In genomic region chr7:47601119-47601880, GRCh38 we compare ENCODE assay signal across 10 cellular contexts. TPM values are rescaled to one million over a fixed set of nuclear protein-coding genes. Genes with fewer than 3 reads are reported as not detected.
A peak's percentile ranks its signal among the peaks of the same experiment; 100 is the strongest.
DNase-seq lines count a peak whose midpoint lies in the region; ATAC-seq and TF ChIP-seq lines count a peak whose summit lies in the region.
"Had no signal": no experiment of that assay in that cellular context is flagged by ENCODE, and none has a peak within 500 bp of the region (broad histone marks: within the 10 kb centered on the region; RNA-seq: fewer than 3 reads in every experiment).

No MANE protein-coding gene starts in this region.

- TF ChIP-seq CTCF in chondrocyte (IDR thresholded peaks at IDR 0.05), result no peak

- H3K36me3 Mint-ChIP-seq in chondrocyte (ENCODE audit: low read depth), result peaks cover 2% of the 10 kb centered on the region
- peaks cover 10% of the 10 kb centered on the region for H3K36me3 Mint-ChIP-seq in stimulated activated memory B cell treated with anti-CD40 and anti-IgM and Interleukin-4, amounts not matched to agents 10 μg/mL and 1 μg/mL and 100 μg/mL, for 72 hours

- H3K27ac Mint-ChIP-seq in chondrocyte (ENCODE audit: unreplicated experiment), result peak overlapping the region; percentile 96
- peak overlapping the region; percentile 84 for H3K27ac Mint-ChIP-seq in stimulated activated memory B cell treated with anti-CD40 and anti-IgM and Interleukin-4, amounts not matched to agents 10 μg/mL and 1 μg/mL and 100 μg/mL, for 72 hours

- H3K27me3 Mint-ChIP-seq in chondrocyte (ENCODE audit: low read depth), result no peaks in the 10 kb centered on the region
- no peaks in the 10 kb centered on the region for H3K27me3 Mint-ChIP-seq in stimulated activated memory B cell treated with anti-CD40 and anti-IgM and Interleukin-4, amounts not matched to agents 10 μg/mL and 1 μg/mL and 100 μg/mL, for 72 hours

- peak overlapping the region; percentile 52 for H3K4me3 Mint-ChIP-seq in chondrocyte (ENCODE audit: unreplicated experiment)
- H3K4me3 Mint-ChIP-seq in stimulated activated memory B cell treated with anti-CD40 and anti-IgM and Interleukin-4, amounts not matched to agents 10 μg/mL and 1 μg/mL and 100 μg/mL, for 72 hours, result peak overlapping the region; percentile 22

- DNase-seq in KBM-7, result peak; percentile 63
- DNase-seq in chondrocyte (ENCODE audit: low spot score), result no peak
- no peak for DNase-seq in NCI-H510A treated with DMSO at 0.1 percent for 48 hours (lab: John Stamatoyannopoulos, UW)
- DNase-seq in NCI-H187 treated with DMSO at 0.1 percent for 48 hours (lab: John Stamatoyannopoulos, UW), result no peak
- no peak for DNase-seq in cerebellar cortex (ENCODE audit: low spot score)
- DNase-seq in NCI-H2107 (lab: John Stamatoyannopoulos, UW), result no peak
- DNase-seq: effector memory CD4-positive, alpha-beta T cell; NCI-H1092 treated with DMSO at 0.1 percent for 48 hours had no signal

- H3K9me3 Mint-ChIP-seq in chondrocyte (ENCODE audit: low read depth), result peaks cover 6% of the 10 kb centered on the region
- peaks cover 13% of the 10 kb centered on the region for H3K9me3 Mint-ChIP-seq in stimulated activated memory B cell treated with anti-CD40 and anti-IgM and Interleukin-4, amounts not matched to agents 10 μg/mL and 1 μg/mL and 100 μg/mL, for 72 hours

- H3K4me1 Mint-ChIP-seq in chondrocyte (ENCODE audit: low read depth), result peaks cover 75% of the 10 kb centered on the region
- peaks cover 31% of the 10 kb centered on the region for H3K4me1 Mint-ChIP-seq in stimulated activated memory B cell treated with anti-CD40 and anti-IgM and Interleukin-4, amounts not matched to agents 10 μg/mL and 1 μg/mL and 100 μg/mL, for 72 hours

- in situ Hi-C loops in KBM-7 (cut with MboI; ENCODE audit: low pct_unique_long_range_greater_than_20kb, low sequenced_read_pairs), result no loop called here

- ATAC-seq in GM21381 (IDR thresholded peaks at IDR 0.05; ENCODE audit: unreplicated experiment), result peak; percentile 54
- peak; percentile 90 for ATAC-seq in stimulated activated memory B cell treated with anti-CD40 and anti-IgM and Interleukin-4, amounts not matched to agents 10 μg/mL and 1 μg/mL and 100 μg/mL, for 72 hours

RNA-seq across cellular contexts. Expression of gene TNS3, which starts 19.4 kb away (rescaled TPM):
- total RNA-seq in chondrocyte, result 320 to 433 TPM (median 426 TPM) in 3 replicates
